In genomic region chr6:104711371-104711770, GRCh38 we compare ENCODE assay signal across 11 cellular contexts.
A peak's percentile ranks its signal among the peaks of the same experiment; 100 is the strongest.
DNase-seq lines count a peak whose midpoint lies in the region; ATAC-seq and TF ChIP-seq lines count a peak whose summit lies in the region.
"Had no signal": no experiment of that assay in that cellular context is flagged by ENCODE, and none has a peak within 500 bp of the region (broad histone marks: within the 10 kb centered on the region; RNA-seq: fewer than 3 reads in every experiment).

No MANE protein-coding gene starts in this region.

- H3K4me1 Mint-ChIP-seq in endothelial cell (ENCODE audit: unreplicated experiment), result peaks cover 32% of the 10 kb centered on the region
- H3K4me1 Mint-ChIP-seq: WTC11 had no signal

- no peaks in the 10 kb centered on the region for H3K27me3 ChIP-seq in HL-60 (ENCODE audit: insufficient read depth, poor library complexity, severe bottlenecking)

- no peaks in the 10 kb centered on the region for H3K9me3 Mint-ChIP-seq in endothelial cell (ENCODE audit: unreplicated experiment)

- H3K27me3 Mint-ChIP-seq in endothelial cell (ENCODE audit: unreplicated experiment), result peaks cover 6% of the 10 kb centered on the region

- no peak overlapping the region for H3K27ac ChIP-seq in HL-60 (replicated peaks)

- ATAC-seq in HG03460 (IDR thresholded peaks at IDR 0.05; ENCODE audit: unreplicated experiment) (no peak), GM19324 (IDR thresholded peaks at IDR 0.05; ENCODE audit: low FRiP score, unreplicated experiment) (no peak), sciatic nerve (no peak)
- ATAC-seq: left ventricle myocardium superior, WTC11 had no signal

- DNase-seq in HL-60 (ENCODE audit: low read depth in 1 of 2, low spot score in 1 of 2), result peak; percentile 65 to 78
- DNase-seq in NCI-H82 (lab: John Stamatoyannopoulos, UW), result peak; percentile 77
- DNase-seq in endothelial cell (ENCODE audit: low spot score), result no peak
- peak; percentile 91 for DNase-seq in renal cortical epithelial cell (ENCODE audit: low read depth)
- DNase-seq in activated T-cell treated with anti-CD3 and anti-CD28 coated beads, Interleukin-2, amount 50 U/mL, for 1 hour, result no peak
- DNase-seq in sciatic nerve (ENCODE audit: low spot score), result no peak
- DNase-seq: left ventricle myocardium superior; stimulated activated CD4-positive, alpha-beta T cell treated with anti-CD3 and anti-CD28 coated beads, Interleukin-4, amount 100 ng/mL, for 1 hour had no signal

- TF ChIP-seq CTCF in HL-60 (IDR thresholded peaks at IDR 0.05; ENCODE audit: insufficient read depth, low read length), result no peak
- TF ChIP-seq CTCF in endothelial cell (IDR thresholded peaks at IDR 0.05; ENCODE audit: unreplicated experiment), result no peak

- peaks cover 5% of the 10 kb centered on the region for H3K36me3 Mint-ChIP-seq in endothelial cell (ENCODE audit: low read depth, unreplicated experiment)

- no peak overlapping the region for H3K4me3 Mint-ChIP-seq in endothelial cell (ENCODE audit: unreplicated experiment)
- H3K4me3 Mint-ChIP-seq: WTC11 had no signal

- H3K27ac Mint-ChIP-seq in endothelial cell (ENCODE audit: unreplicated experiment), result peak overlapping the region; percentile 92

- no peak overlapping the region for H3K4me3 ChIP-seq in HL-60 (replicated peaks; ENCODE audit: insufficient read depth, low read length)

- intact Hi-C loops in sciatic nerve (cut with DNase I), result no loop called here

Comparison
In these comparisons a context has a peak if more than half of its experiments do, and no peak if none do; other contexts are left out.
1. DNase-seq: peak in HL-60 (2 of 2), NCI-H82 (single experiment) and renal cortical epithelial cell (single experiment); none in endothelial cell (single experiment), activated T-cell treated with anti-CD3 and anti-CD28 coated beads, Interleukin-2, amount 50 U/mL, for 1 hour (single experiment) and sciatic nerve (single experiment).